Comparison of ENCODE assay signal across 26 cellular contexts in genomic region chr10:116045957-116046356, GRCh38.
"Had no signal": no experiment of that assay in that cellular context is flagged by ENCODE, and none has a peak within 500 bp of the region (broad histone marks: within the 10 kb centered on the region; RNA-seq: fewer than 3 reads in every experiment).

No MANE protein-coding gene starts in this region.

- H3K79me2 ChIP-seq: hepatocyte had no signal

- ATAC-seq: esophagus mucosa; gastrocnemius medialis; heart left ventricle; left cardiac atrium; lower lobe of right lung; natural killer cell; stimulated activated naive B cell treated with anti-CD40 and anti-IgM and Interleukin-4, amounts not matched to agents 10 μg/mL and 1 μg/mL and 100 μg/mL, for 72 hours had no signal

- H3K4me3 Mint-ChIP-seq: dendritic cell treated with granulocyte-macrophage colony-stimulating factor and Interleukin-4, amounts not matched to agents 40 ng/mL and 50 ng/mL, for 4 days; endodermal cell; natural killer cell; stimulated activated naive B cell treated with anti-CD40 and anti-IgM and Interleukin-4, amounts not matched to agents 10 μg/mL and 1 μg/mL and 100 μg/mL, for 72 hours; stimulated activated naive CD8-positive, alpha-beta T cell treated with anti-CD3 and anti-CD28 coated beads, Interleukin-15, Interleukin-2, amounts not matched to agents 100 ng/mL and 50 ng/mL, for 24 hours had no signal

- H3K27me3 Mint-ChIP-seq: dendritic cell treated with granulocyte-macrophage colony-stimulating factor and Interleukin-4, amounts not matched to agents 40 ng/mL and 50 ng/mL, for 4 days; stimulated activated naive CD8-positive, alpha-beta T cell treated with anti-CD3 and anti-CD28 coated beads, Interleukin-15, Interleukin-2, amounts not matched to agents 100 ng/mL and 50 ng/mL, for 24 hours had no signal

- H3K4me1 ChIP-seq: colonic mucosa, lower lobe of right lung had no signal

- DNase-seq: colonic mucosa; effector CD8-positive, alpha-beta T cell; endodermal cell; foreskin fibroblast; gastrocnemius medialis; heart left ventricle; left cardiac atrium; left ventricle myocardium superior; lower lobe of right lung; natural killer cell; ovary; posterior cingulate gyrus; psoas muscle; right cardiac atrium; small intestine; stimulated activated CD4-positive, alpha-beta T cell treated with anti-CD3 and anti-CD28 coated beads, Interleukin-15, amount 100 ng/mL, for 24 hours; stimulated activated CD4-positive, alpha-beta T cell treated with anti-CD3 and anti-CD28 coated beads, Interleukin-2, amount 100 ng/mL, for 48 hours; stimulated activated naive B cell treated with anti-CD40 and anti-IgM and Interleukin-4, amounts not matched to agents 10 μg/mL and 1 μg/mL and 100 μg/mL, for 72 hours; upper lobe of left lung had no signal

- H3K27ac Mint-ChIP-seq: dendritic cell treated with granulocyte-macrophage colony-stimulating factor and Interleukin-4, amounts not matched to agents 40 ng/mL and 50 ng/mL, for 4 days; endodermal cell; natural killer cell; stimulated activated naive B cell treated with anti-CD40 and anti-IgM and Interleukin-4, amounts not matched to agents 10 μg/mL and 1 μg/mL and 100 μg/mL, for 72 hours; stimulated activated naive CD8-positive, alpha-beta T cell treated with anti-CD3 and anti-CD28 coated beads, Interleukin-15, Interleukin-2, amounts not matched to agents 100 ng/mL and 50 ng/mL, for 24 hours had no signal

- H3K4me3 ChIP-seq: colonic mucosa, gastrocnemius medialis, heart left ventricle, hepatocyte, lower lobe of right lung, ovary, psoas muscle, thoracic aorta, tibial nerve, upper lobe of left lung had no signal

- H3K4me2 ChIP-seq: hepatocyte had no signal

- H3K36me3 ChIP-seq: colonic mucosa, gastrocnemius medialis, heart left ventricle, lower lobe of right lung, ovary, thoracic aorta, tibial nerve, upper lobe of left lung had no signal

- H3K27ac ChIP-seq: colonic mucosa, epithelial cell of prostate, hepatocyte, lower lobe of right lung, ovary, psoas muscle, thoracic aorta, tibial nerve, upper lobe of left lung had no signal

- H2AFZ ChIP-seq: hepatocyte had no signal

- H3K4me1 Mint-ChIP-seq: natural killer cell; stimulated activated naive B cell treated with anti-CD40 and anti-IgM and Interleukin-4, amounts not matched to agents 10 μg/mL and 1 μg/mL and 100 μg/mL, for 72 hours had no signal

- H3K27me3 ChIP-seq: colonic mucosa, gastrocnemius medialis, heart left ventricle, hepatocyte, ovary, tibial nerve, upper lobe of left lung had no signal

- H3K9me3 Mint-ChIP-seq: dendritic cell treated with granulocyte-macrophage colony-stimulating factor and Interleukin-4, amounts not matched to agents 40 ng/mL and 50 ng/mL, for 4 days; endodermal cell had no signal

- H3K36me3 Mint-ChIP-seq: natural killer cell; stimulated activated naive B cell treated with anti-CD40 and anti-IgM and Interleukin-4, amounts not matched to agents 10 μg/mL and 1 μg/mL and 100 μg/mL, for 72 hours had no signal
